In genomic region chr12:104737113-104737512, GRCh38 we compare ENCODE assay signal across 21 cellular contexts.
A peak's percentile ranks its signal among the peaks of the same experiment; 100 is the strongest.
DNase-seq lines count a peak whose midpoint lies in the region; ATAC-seq and TF ChIP-seq lines count a peak whose summit lies in the region.
"Had no signal": no experiment of that assay in that cellular context is flagged by ENCODE, and none has a peak within 500 bp of the region (broad histone marks: within the 10 kb centered on the region; RNA-seq: fewer than 3 reads in every experiment).

No MANE protein-coding gene starts in this region.

- H3K27ac ChIP-seq in BLaER1 (peak overlapping the region; percentile 64), DND-41 (ENCODE audit: low read length) (peak overlapping the region; percentile 2; the same call in 1 of the 2 replicates)
- H3K27ac ChIP-seq: brain microvascular endothelial cell, right atrium auricular region, stomach had no signal

- peak overlapping the region in 4 of 5 experiments; percentile 72 to 93 (median 80) for H3K27ac Mint-ChIP-seq in brain
- peak overlapping the region; percentile 91 to 95 for H3K27ac Mint-ChIP-seq in natural killer cell treated with Interleukin-12 subunit alpha and Interleukin-12 subunit beta and Interleukin-15 and Interleukin-18, amount 100 ng/mL, for 72 hours
- H3K27ac Mint-ChIP-seq: HFFc6 had no signal

- H3K27me3 ChIP-seq in BLaER1 (no peaks in the 10 kb centered on the region), DND-41 (ENCODE audit: insufficient read depth, low read length, poor library complexity) (no peaks in the 10 kb centered on the region)
- H3K27me3 ChIP-seq: brain microvascular endothelial cell, right atrium auricular region, stomach had no signal

- H3K4me3 Mint-ChIP-seq in brain: no peak overlapping the region
- no peak overlapping the region for H3K4me3 Mint-ChIP-seq in natural killer cell treated with Interleukin-12 subunit alpha and Interleukin-12 subunit beta and Interleukin-15 and Interleukin-18, amount 100 ng/mL, for 72 hours
- H3K4me3 Mint-ChIP-seq: HFFc6, WTC11 had no signal

- H3K27me3 Mint-ChIP-seq in brain: no peaks in the 10 kb centered on the region
- no peaks in the 10 kb centered on the region for H3K27me3 Mint-ChIP-seq in natural killer cell treated with Interleukin-12 subunit alpha and Interleukin-12 subunit beta and Interleukin-15 and Interleukin-18, amount 100 ng/mL, for 72 hours

- no peaks in the 10 kb centered on the region for H3K9me3 ChIP-seq in BLaER1
- H3K9me3 ChIP-seq in DND-41 (ENCODE audit: insufficient read depth, low read length, severe bottlenecking): no peaks in the 10 kb centered on the region
- H3K9me3 ChIP-seq: right atrium auricular region, stomach had no signal

- H4K20me1 ChIP-seq in BLaER1: peaks cover 100% of the 10 kb centered on the region
- peaks cover 99% of the 10 kb centered on the region for H4K20me1 ChIP-seq in DND-41 (ENCODE audit: insufficient read depth, low read length)

- H3K4me2 ChIP-seq in BLaER1 (peak overlapping the region; percentile 88), DND-41 (ENCODE audit: insufficient read depth, low read length) (no peak overlapping the region)

- no peak overlapping the region for H2AFZ ChIP-seq in DND-41 (ENCODE audit: low read depth, low read length)

- ATAC-seq in DND-41 (ENCODE audit: insufficient read depth, low read depth): no peak
- no peak for ATAC-seq in natural killer cell treated with Interleukin-12 subunit alpha and Interleukin-12 subunit beta and Interleukin-15 and Interleukin-18, amount 100 ng/mL, for 72 hours
- no peak for ATAC-seq in HG03571 (IDR thresholded peaks at IDR 0.05; ENCODE audit: unreplicated experiment)
- ATAC-seq: K562, WTC11 had no signal

- TF ChIP-seq CTCF in DND-41 (IDR thresholded peaks at IDR 0.05; ENCODE audit: borderline replicate concordance, extremely low read depth, low read length, poor library complexity, severe bottlenecking) (no peak), brain (conservative IDR thresholded peaks at IDR 0.05) (no peak)

- H3K4me1 Mint-ChIP-seq in brain: peaks cover 81% of the 10 kb centered on the region
- peaks cover 72 to 82% of the 10 kb centered on the region in 2 donors for H3K4me1 Mint-ChIP-seq in natural killer cell treated with Interleukin-12 subunit alpha and Interleukin-12 subunit beta and Interleukin-15 and Interleukin-18, amount 100 ng/mL, for 72 hours (ENCODE audit: low read depth in 2 of 2)

- peaks cover 100% of the 10 kb centered on the region for H3K79me2 ChIP-seq in DND-41 (ENCODE audit: insufficient read depth, low read length)

- H3K9ac ChIP-seq in BLaER1 (peak overlapping the region; percentile 66; the same call in 1 of the 2 replicates), DND-41 (ENCODE audit: low read depth, low read length) (no peak overlapping the region)

- H3K9me3 Mint-ChIP-seq in brain: no peaks in the 10 kb centered on the region
- H3K9me3 Mint-ChIP-seq in natural killer cell treated with Interleukin-12 subunit alpha and Interleukin-12 subunit beta and Interleukin-15 and Interleukin-18, amount 100 ng/mL, for 72 hours: no peaks in the 10 kb centered on the region
- H3K9me3 Mint-ChIP-seq: HFFc6, WTC11 had no signal

- no peaks in the 10 kb centered on the region for H3K36me3 Mint-ChIP-seq in brain
- no peaks in the 10 kb centered on the region for H3K36me3 Mint-ChIP-seq in natural killer cell treated with Interleukin-12 subunit alpha and Interleukin-12 subunit beta and Interleukin-15 and Interleukin-18, amount 100 ng/mL, for 72 hours
- H3K36me3 Mint-ChIP-seq: WTC11 had no signal

- H3K4me1 ChIP-seq in BLaER1 (peaks cover 100% of the 10 kb centered on the region), DND-41 (ENCODE audit: insufficient read depth, low read length) (peaks cover 26% of the 10 kb centered on the region)

- H3K36me3 ChIP-seq in BLaER1: no peaks in the 10 kb centered on the region
- H3K36me3 ChIP-seq in DND-41 (ENCODE audit: insufficient read depth, low read length): peaks cover 48% of the 10 kb centered on the region
- H3K36me3 ChIP-seq: brain microvascular endothelial cell, right atrium auricular region, stomach had no signal

- DNase-seq in DND-41 (no peak), NCI-H1436 (lab: John Stamatoyannopoulos, UW) (no peak), NCI-H2081 treated with DMSO at 0.1 percent for 48 hours (lab: John Stamatoyannopoulos, UW) (no peak), NOMO-1 treated with DMSO at 0.1 percent for 48 hours (lab: John Stamatoyannopoulos, UW; ENCODE audit: unreplicated experiment) (no peak)
- DNase-seq in natural killer cell treated with Interleukin-12 subunit alpha and Interleukin-12 subunit beta and Interleukin-15 and Interleukin-18, amount 100 ng/mL, for 72 hours (ENCODE audit: low spot score): no peak
- DNase-seq: activated CD8-positive, alpha-beta memory T cell treated with anti-CD3 and anti-CD28 coated beads, Interleukin-2, amount 50 U/mL, for 4 hours; activated naive CD4-positive, alpha-beta T cell treated with anti-CD3 and anti-CD28 coated beads, Interleukin-2, amount 50 U/mL, for 16 hours; brain microvascular endothelial cell; dermis blood vessel endothelial cell; foreskin melanocyte; HFFc6; left cardiac atrium; NCI-H2029 treated with DMSO at 0.1 percent for 48 hours; NCI-H510A; stomach had no signal

- H3K4me3 ChIP-seq in BLaER1 (no peak overlapping the region), DND-41 (ENCODE audit: low read depth in 1 of 2, low read length in 2 of 2) (no peak overlapping the region)
- H3K4me3 ChIP-seq: K562, right atrium auricular region, stomach had no signal
